Comparison of ENCODE assay signal across 8 cellular contexts in genomic region chr19:36014029-36014924, GRCh38. TPM values are rescaled to one million over a fixed set of nuclear protein-coding genes. Genes with fewer than 3 reads are reported as not detected.
DNase-seq lines count a peak whose midpoint lies in the region; ATAC-seq and FAIRE-seq lines count a peak whose summit lies in the region.

Gene ALKBH6 (minus strand): TSS chr19:36014213. CDS start chr19:36013397, 816 bp downstream.

- H3K4ac ChIP-seq in mesenchymal stem cell (ENCODE audit: low read depth in 1 of 2, low read length in 2 of 2) = peak within 1 kb of the TSS; percentile 43 to 45

- peak within 1 kb of the TSS; percentile 11 for H2BK120ac ChIP-seq in mesenchymal stem cell (ENCODE audit: low read depth, low read length)

- peak; percentile 94 for FAIRE-seq in HTR-8/SVneo (lab: Jason Lieb, UNC)

- H3K79me1 ChIP-seq in mesenchymal stem cell (replicated peaks; ENCODE audit: low read length, poor library complexity, severe bottlenecking) = peaks cover 21% of the 10 kb centered on the region

- H3K27ac ChIP-seq in mesenchymal stem cell (ENCODE audit: low read length, poor library complexity, severe bottlenecking) = no peak within 1 kb of the TSS

- H3K36me3 ChIP-seq in endocrine pancreas (ENCODE audit: control insufficient read depth, insufficient read depth, low read length) = no peaks in the 10 kb centered on the region
- peaks cover 36 to 39% of the 10 kb centered on the region in 2 experiments for H3K36me3 ChIP-seq in mesenchymal stem cell (ENCODE audit: control insufficient read depth in 1 of 2, insufficient read depth in 2 of 2, low read depth in 1 of 2, low read length in 2 of 2)

- H4K8ac ChIP-seq in mesenchymal stem cell (ENCODE audit: low read length) = peak within 1 kb of the TSS; percentile 12

- H3K4me1 ChIP-seq in endocrine pancreas (ENCODE audit: control insufficient read depth, insufficient read depth, low read length) (no peaks in the 10 kb centered on the region), mesenchymal stem cell (ENCODE audit: control insufficient read depth, insufficient read depth, low read depth, low read length) (peaks cover 20% of the 10 kb centered on the region)

- peak within 1 kb of the TSS; percentile 48 for H2BK15ac ChIP-seq in mesenchymal stem cell (ENCODE audit: low read depth, poor library complexity, severe bottlenecking)

- ATAC-seq in GM21367 (IDR thresholded peaks at IDR 0.05; ENCODE audit: unreplicated experiment) = peak; percentile 90

- DNase-seq in COLO829 (ENCODE audit: low spot score) (peak; percentile 99), HTR-8/SVneo (ENCODE audit: insufficient read length, low spot score) (peak; percentile 99), NOMO-1 treated with dmso at 0.1 percent for 144 hours (lab: John Stamatoyannopoulos, UW; ENCODE audit: unreplicated experiment) (peak; percentile 99), mesenchymal stem cell (peak; percentile 99)
- DNase-seq in activated CD8-positive, alpha-beta memory T cell treated with anti-CD3 and anti-CD28 coated beads for 48 hours (ENCODE audit: low read depth in 2 of 3, low spot score in 2 of 3) = peak; percentile 97 to 98 (median 98)
- DNase-seq in stimulated activated CD8-positive, alpha-beta memory T cell treated with anti-CD3 and anti-CD28 coated beads, Interleukin-12 subunit alpha, Interleukin-12 subunit beta, amount 100 ng/mL, for 4 hours (ENCODE audit: low read depth) = peak; percentile 96

- H3K27me3 ChIP-seq in endocrine pancreas (ENCODE audit: control insufficient read depth, insufficient read depth, low read length) = no peaks in the 10 kb centered on the region
- H3K27me3 ChIP-seq in mesenchymal stem cell (ENCODE audit: control insufficient read depth in 1 of 2, insufficient read depth in 1 of 2, low read length in 2 of 2) = no peaks in the 10 kb centered on the region

- H3K4me2 ChIP-seq in mesenchymal stem cell (ENCODE audit: low read length, poor library complexity, severe bottlenecking) = peak within 1 kb of the TSS; percentile 71

- peak within 1 kb of the TSS; percentile 78 for H2AFZ ChIP-seq in mesenchymal stem cell (ENCODE audit: low read depth, low read length)

- no peaks in the 10 kb centered on the region for H3K9me3 ChIP-seq in endocrine pancreas (ENCODE audit: control insufficient read depth, low read length)
- no peaks in the 10 kb centered on the region for H3K9me3 ChIP-seq in mesenchymal stem cell (ENCODE audit: control insufficient read depth, low read length)

- peak within 1 kb of the TSS in 1 of 2 experiments; percentile 59 for H2BK12ac ChIP-seq in mesenchymal stem cell (ENCODE audit: low read length in 2 of 2)

- no peak within 1 kb of the TSS for H2BK5ac ChIP-seq in mesenchymal stem cell (ENCODE audit: low read depth, low read length, poor library complexity, severe bottlenecking)

- peak within 1 kb of the TSS; percentile 53 for H2AK5ac ChIP-seq in mesenchymal stem cell (ENCODE audit: low read length, severe bottlenecking)

- no peak within 1 kb of the TSS for H4K91ac ChIP-seq in mesenchymal stem cell (ENCODE audit: low read length)

- H3K23ac ChIP-seq in mesenchymal stem cell (ENCODE audit: low read length in 2 of 2) = no peak within 1 kb of the TSS

- 4% methylated on average over 36 of the region's 42 CpGs for WGBS in mesenchymal stem cell

- peak within 1 kb of the TSS in 1 of 2 experiments; percentile 74 for H3K18ac ChIP-seq in mesenchymal stem cell (ENCODE audit: low read depth in 1 of 2, low read length in 2 of 2)

- H3K14ac ChIP-seq in mesenchymal stem cell (ENCODE audit: low read length in 2 of 2) = peak within 1 kb of the TSS; percentile 45 to 76

- H3K9ac ChIP-seq in endocrine pancreas (ENCODE audit: control insufficient read depth, insufficient read depth, low read length) = peak within 1 kb of the TSS; percentile 69
- peak within 1 kb of the TSS; percentile 96 for H3K9ac ChIP-seq in mesenchymal stem cell (ENCODE audit: low read length)

- H3K4me3 ChIP-seq in endocrine pancreas (ENCODE audit: control insufficient read depth, insufficient read depth, low read length) (peak within 1 kb of the TSS; percentile 43), mesenchymal stem cell (ENCODE audit: insufficient read depth in 1 of 2, low read depth in 1 of 2, low read length in 2 of 2) (peak within 1 kb of the TSS; percentile 75 to 92)

RNA-seq across cellular contexts. Expression of gene ALKBH6, which starts in this region (rescaled TPM):
- 26.7 TPM for polyA plus RNA-seq in mesenchymal stem cell (2013, experiment 1 of 2)
- 24.3 TPM for polyA plus RNA-seq in mesenchymal stem cell (2013, experiment 2 of 2)
